ENCODE assay signal across 10 cellular contexts in genomic region chr3:49476563-49476962, GRCh38. TPM values are rescaled to one million over a fixed set of nuclear protein-coding genes. Genes with fewer than 3 reads are reported as not detected.
A peak's percentile ranks its signal among the peaks of the same experiment; 100 is the strongest.
DNase-seq lines count a peak whose midpoint lies in the region; ATAC-seq and TF ChIP-seq lines count a peak whose summit lies in the region.
"Had no signal": no experiment of that assay in that cellular context is flagged by ENCODE, and none has a peak within 500 bp of the region (broad histone marks: within the 10 kb centered on the region; RNA-seq: fewer than 3 reads in every experiment).

No MANE protein-coding gene starts in this region.

- peak; percentile 53 for ATAC-seq in GM21529 (IDR thresholded peaks at IDR 0.05; ENCODE audit: unreplicated experiment)

- no peaks in the 10 kb centered on the region for H3K9me3 Mint-ChIP-seq in Calu3 (ENCODE audit: low read depth, unreplicated experiment)

- H3K4me1 Mint-ChIP-seq in Calu3 (ENCODE audit: low read depth, unreplicated experiment): peaks cover 8% of the 10 kb centered on the region

- intact Hi-C loops in Calu3 (cut with micrococcal nuclease; ENCODE audit: unreplicated experiment) (no loop called here), posterior cingulate gyrus (cut with DNase I) (no loop called here)

- H3K36me3 Mint-ChIP-seq in Calu3 (ENCODE audit: insufficient read depth, unreplicated experiment): peaks cover 69% of the 10 kb centered on the region

- H3K27me3 Mint-ChIP-seq in Calu3 (ENCODE audit: unreplicated experiment): no peaks in the 10 kb centered on the region

- DNase-seq in Calu3: no peak
- peak; percentile 49 for DNase-seq in SW480 (ENCODE audit: low spot score)
- peak; percentile 73 for DNase-seq in glomerular visceral epithelial cell (ENCODE audit: extremely low spot score)
- DNase-seq in activated effector memory CD4-positive, alpha-beta T cell treated with Interleukin-2 at 50 U/mL for 16 hours: no peak
- no peak for DNase-seq in NCI-H226
- DNase-seq in NCI-H748 (lab: John Stamatoyannopoulos, UW; ENCODE audit: unreplicated experiment): no peak
- no peak for DNase-seq in posterior cingulate gyrus
- DNase-seq: DMS153, NCI-H2107 had no signal

- TSS peak; percentile 3 for BruUV-seq in Calu3 (replicated peaks; lab: Mats Ljungman, UMichigan)

- TF ChIP-seq CTCF in Calu3 (IDR thresholded peaks at IDR 0.05; ENCODE audit: unreplicated experiment): no peak

- CTCF ChIA-PET in Calu3 (lab: Charles Lee): interaction anchor here (1.0 kb wide), 1 partner anchor 22 kb away, joined by 3 read pairs; no protein-coding TSS in a partner anchor

- H3K27ac Mint-ChIP-seq in Calu3 (ENCODE audit: unreplicated experiment): no peak overlapping the region

- H3K4me3 Mint-ChIP-seq in Calu3 (ENCODE audit: low read depth, unreplicated experiment): no peak overlapping the region

RNA-seq across cellular contexts. Expression of gene DAG1, which starts 6.5 kb away (rescaled TPM):
- 164 and 226 TPM in 2 replicates for total RNA-seq in Calu3 (2022)

RNA-seq across cellular contexts. Expression of gene NICN1, which starts 47.4 kb away (rescaled TPM):
- total RNA-seq in Calu3 (2022): 14.2 and 15.8 TPM in 2 replicates

RNA-seq across cellular contexts. Expression of gene AMT, which starts 54.3 kb away (rescaled TPM):
- 8.5 and 9.7 TPM in 2 replicates for total RNA-seq in Calu3 (2022)

Comparison
In these comparisons a context has a peak if more than half of its experiments do, and no peak if none do; other contexts are left out.
1. DNase-seq: peak in SW480 (single experiment) and glomerular visceral epithelial cell (single experiment); none in Calu3 (single experiment), activated effector memory CD4-positive, alpha-beta T cell treated with Interleukin-2 at 50 U/mL for 16 hours (single experiment), NCI-H226 (single experiment), NCI-H748 (single experiment) and posterior cingulate gyrus (0 of 10).